Comparison of ENCODE assay signal across 10 cellular contexts in the genomic region with DNA sequence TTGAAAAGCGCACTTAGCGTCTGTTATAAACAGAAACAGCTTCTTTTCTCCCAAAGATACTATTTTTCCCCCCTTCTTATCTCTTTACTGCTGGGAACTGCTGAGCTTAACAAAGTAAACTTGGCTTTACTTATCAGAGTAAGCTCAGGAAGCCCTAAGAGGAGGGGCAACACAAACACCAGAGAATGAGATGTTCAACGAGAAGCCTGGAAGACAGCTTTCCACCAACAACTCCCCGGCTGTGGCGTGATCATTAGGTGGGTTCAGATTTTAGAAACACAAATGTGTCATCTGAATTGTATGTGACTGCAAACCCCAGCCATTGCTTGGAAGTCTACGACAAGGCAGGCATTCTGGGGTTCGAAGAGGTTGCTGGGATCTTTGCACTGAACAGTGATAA.
"Had no signal": no experiment of that assay in that cellular context is flagged by ENCODE, and none has a peak within 500 bp of the region (broad histone marks: within the 10 kb centered on the region; RNA-seq: fewer than 3 reads in every experiment).

No MANE protein-coding gene starts in this region.

- H3K4me1 ChIP-seq: gastrocnemius medialis, testis, upper lobe of right lung had no signal

- H3K27me3 ChIP-seq: gastrocnemius medialis, testis, upper lobe of right lung had no signal

- DNase-seq: activated CD4-positive, alpha-beta T cell treated with anti-CD3 and anti-CD28 coated beads, Interleukin-2, amount 50 U/mL, for 4 hours; activated CD4-positive, CD25-positive, alpha-beta regulatory T cell treated with anti-CD3 and anti-CD28 coated beads, Interleukin-2, amount 50 U/mL, for 72 hours; activated T-cell treated with anti-CD3 and anti-CD28 coated beads, Interleukin-2, amount 50 U/mL, for 1 hour; amniotic stem cell; gastrocnemius medialis; left colon; stimulated activated CD4-positive, alpha-beta T cell treated with anti-CD3 and anti-CD28 coated beads, Interleukin-15, amount 100 ng/mL, for 24 hours; stimulated activated CD4-positive, alpha-beta T cell treated with anti-CD3 and anti-CD28 coated beads, Interleukin-4, amount 100 ng/mL, for 24 hours; testis; upper lobe of right lung had no signal

- H3K36me3 ChIP-seq: gastrocnemius medialis, upper lobe of right lung had no signal

- ATAC-seq: gastrocnemius medialis, upper lobe of right lung had no signal

- H3K9me3 ChIP-seq: gastrocnemius medialis, testis, upper lobe of right lung had no signal

- H3K27ac ChIP-seq: gastrocnemius medialis, testis, upper lobe of right lung had no signal

- H3K4me3 ChIP-seq: gastrocnemius medialis, testis, upper lobe of right lung had no signal
